In the genomic region with DNA sequence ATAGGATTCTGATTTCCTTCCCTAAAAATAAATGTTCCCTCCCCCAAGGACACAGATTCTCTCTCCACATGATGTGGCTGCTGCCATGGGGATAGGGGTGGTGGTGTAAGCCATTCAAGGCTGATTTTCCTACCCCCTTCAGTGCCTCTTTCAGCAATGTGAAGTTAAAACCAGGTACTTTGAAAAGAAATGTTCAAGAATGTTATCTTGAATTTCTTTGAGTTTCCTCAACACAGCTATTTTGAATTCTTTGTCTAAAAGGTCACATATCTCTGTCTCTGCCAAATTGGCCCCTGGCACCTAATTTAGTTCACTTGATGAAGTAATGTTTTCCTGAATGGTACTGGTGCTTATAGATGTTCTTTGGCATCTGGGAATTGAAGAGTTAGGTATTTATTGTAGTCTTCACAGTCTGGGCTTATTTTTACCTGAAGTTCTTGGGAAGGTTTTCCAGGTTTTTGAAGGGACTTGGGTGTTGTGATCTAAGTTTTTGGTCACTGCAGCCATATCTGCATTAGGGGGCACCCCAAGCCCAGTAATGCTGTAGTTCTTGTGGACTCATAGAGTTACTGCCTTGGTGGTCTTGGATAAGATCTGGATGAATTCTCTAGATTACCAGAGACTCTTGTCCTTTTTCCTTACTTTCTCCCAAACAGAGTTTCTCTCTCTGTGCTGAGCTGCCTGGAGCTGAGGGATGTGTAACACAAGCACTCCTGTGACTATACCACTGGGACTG, we compare ENCODE assay signal across 21 cellular contexts. TPM values are rescaled to one million over a fixed set of nuclear protein-coding genes. Genes with fewer than 3 reads are reported as not detected.
"Had no signal": no experiment of that assay in that cellular context is flagged by ENCODE, and none has a peak within 500 bp of the region (broad histone marks: within the 10 kb centered on the region; RNA-seq: fewer than 3 reads in every experiment).

No MANE protein-coding gene starts in this region.

- H3K27me3 ChIP-seq: ascending aorta, thyroid gland had no signal

- H3K27ac Mint-ChIP-seq: activated naive CD4-positive, alpha-beta T cell treated with anti-CD3 and anti-CD28 coated beads, Interleukin-2, amount 50 U/mL, for 24 hours; activated T-cell treated with anti-CD3 and anti-CD28 coated beads, Interleukin-2, amount 50 U/mL, for 72 hours; progenitor cell of endocrine pancreas; T-helper 1 cell treated with Interleukin-12 subunit alpha and Interleukin-12 subunit beta and Interleukin-4 antibody, amounts not matched to agents 30 μg/mL and 1 μg/mL, for 36 hours had no signal

- H3K36me3 ChIP-seq: ascending aorta, thyroid gland had no signal

- H3K27me3 Mint-ChIP-seq: activated naive CD4-positive, alpha-beta T cell treated with anti-CD3 and anti-CD28 coated beads, Interleukin-2, amount 50 U/mL, for 24 hours; progenitor cell of endocrine pancreas had no signal

- H3K4me3 Mint-ChIP-seq: activated naive CD4-positive, alpha-beta T cell treated with anti-CD3 and anti-CD28 coated beads, Interleukin-2, amount 50 U/mL, for 24 hours; activated T-cell treated with anti-CD3 and anti-CD28 coated beads, Interleukin-2, amount 50 U/mL, for 72 hours; T-helper 1 cell treated with Interleukin-12 subunit alpha and Interleukin-12 subunit beta and Interleukin-4 antibody, amounts not matched to agents 30 μg/mL and 1 μg/mL, for 36 hours had no signal

- H3K9me3 Mint-ChIP-seq: T-helper 1 cell treated with Interleukin-12 subunit alpha and Interleukin-12 subunit beta and Interleukin-4 antibody, amounts not matched to agents 30 μg/mL and 1 μg/mL, for 36 hours had no signal

- H3K4me1 Mint-ChIP-seq: activated naive CD4-positive, alpha-beta T cell treated with anti-CD3 and anti-CD28 coated beads, Interleukin-2, amount 50 U/mL, for 24 hours had no signal

- H3K4me3 ChIP-seq: ascending aorta, thyroid gland had no signal

- H3K27ac ChIP-seq: ascending aorta, thyroid gland had no signal

- DNase-seq: activated CD4-positive, alpha-beta T cell treated with anti-CD3 and anti-CD28 coated beads for 1 hour; activated CD4-positive, alpha-beta T cell treated with anti-CD3 and anti-CD28 coated beads, Interleukin-2, amount 50 U/mL, for 4 hours; activated gamma-delta T cell; activated T-cell treated with anti-CD3 and anti-CD28 coated beads, Interleukin-2, amount 50 U/mL, for 72 hours; cerebellar nuclear complex; effector memory CD4-positive, alpha-beta T cell; foreskin melanocyte; glutamatergic neuron; hippocampal formation; islet precursor cell; midbrain; stimulated activated CD4-positive, alpha-beta T cell treated with anti-CD3 and anti-CD28 coated beads, Interleukin-2, amount 100 ng/mL, for 24 hours; stimulated activated naive CD4-positive, alpha-beta T cell treated with Interleukin-2 at 50 U/mL for 16 hours; thyroid gland had no signal

- ATAC-seq: activated T-cell treated with anti-CD3 and anti-CD28 coated beads, Interleukin-2, amount 50 U/mL, for 72 hours; left lobe of liver had no signal

RNA-seq across cellular contexts. Expression of a gene that starts 7.6 kb away (rescaled TPM):
- total RNA-seq: activated CD8-positive, alpha-beta memory T cell treated with anti-CD3 and anti-CD28 coated beads for 36 hours; bronchial epithelial cell; progenitor cell of endocrine pancreas had no signal
